ENCODE assay signal across 8 cellular contexts in genomic region chr16:89574681-89575246, GRCh38. TPM values are rescaled to one million over a fixed set of nuclear protein-coding genes. Genes with fewer than 3 reads are reported as not detected.
DNase-seq lines count a peak whose midpoint lies in the region; ATAC-seq and TF ChIP-seq lines count a peak whose summit lies in the region.

No MANE protein-coding gene starts in this region.

- DNase-seq in Calu3 (peak; percentile 91), HCT116 (ENCODE audit: low read depth, low spot score) (peak; percentile 57), Panc1 (ENCODE audit: low read depth, low spot score) (no peak), adipocyte (ENCODE audit: low read depth) (peak; percentile 93), iPS DF 19.7 (ENCODE audit: low read depth, low spot score) (peak; percentile 38), substantia nigra (lab: John Stamatoyannopoulos, UW) (no peak), midbrain (lab: John Stamatoyannopoulos, UW) (no peak)
- peak; percentile 74 for DNase-seq in stimulated activated CD4-positive, alpha-beta T cell treated with anti-CD3 and anti-CD28 coated beads, Interleukin-15, amount 100 ng/mL, for 24 hours

- H3K79me2 ChIP-seq in HCT116 (ENCODE audit: insufficient read depth, low read length), result peaks cover 36% of the 10 kb centered on the region

- H3K9me3 ChIP-seq in HCT116 (ENCODE audit: control insufficient read depth in 1 of 2, insufficient read depth in 1 of 2, low read depth in 1 of 2, low read length in 2 of 2), result peaks cover 0 to 4% of the 10 kb centered on the region in 2 experiments; a peak in 1 of 4 replicates
- H3K9me3 ChIP-seq in Panc1 (ENCODE audit: control insufficient read depth, insufficient read depth, low read depth, low read length), result no peaks in the 10 kb centered on the region
- H3K9me3 ChIP-seq in adipocyte (ENCODE audit: control insufficient read depth, low read length), result no peaks in the 10 kb centered on the region

- peak overlapping the region; percentile 58 for H3K4me3 Mint-ChIP-seq in Calu3 (ENCODE audit: low read depth, unreplicated experiment)

- H3K27ac Mint-ChIP-seq in Calu3 (ENCODE audit: unreplicated experiment), result no peak overlapping the region

- BruUV-seq in Calu3 (replicated peaks; lab: Mats Ljungman, UMichigan) (no TSS peak), HCT116 (replicated peaks; lab: Mats Ljungman, UMichigan) (no TSS peak), Panc1 (replicated peaks; lab: Mats Ljungman, UMichigan) (no TSS peak)

- ATAC-seq in HCT116 (peak; percentile 83), Panc1 (peak; percentile 90)

- H4K20me1 ChIP-seq in HCT116 (ENCODE audit: insufficient read depth), result no peaks in the 10 kb centered on the region

- H3K27ac ChIP-seq in HCT116 (ENCODE audit: low read depth, low read length), result peak overlapping the region; percentile 99
- peak overlapping the region; percentile 71 for H3K27ac ChIP-seq in Panc1 (ENCODE audit: low read length)
- no peak overlapping the region for H3K27ac ChIP-seq in substantia nigra (ENCODE audit: low read depth, low read length, poor library complexity, severe bottlenecking)

- POLR2A ChIA-PET in HCT116 (lab: Charles Lee), result interaction anchor here (1.0 kb wide), 1 partner anchor 10 kb away, joined by 4 read pairs; no protein-coding TSS in a partner anchor
- POLR2A ChIA-PET in Panc1 (lab: Charles Lee), result interaction anchor here (0.7 kb wide), 1 partner anchor 65 kb away, joined by 12 read pairs; no protein-coding TSS in a partner anchor

- peaks cover 36% of the 10 kb centered on the region for H3K27me3 Mint-ChIP-seq in Calu3 (ENCODE audit: unreplicated experiment)

- TF ChIP-seq RAD21 in HCT116 (IDR thresholded peaks at IDR 0.05; ENCODE audit: low read depth), result no peak

- H3K4me3 ChIP-seq in HCT116 (replicated peaks in 1 of 2; ENCODE audit: low read depth in 1 of 2, low read length in 2 of 2), result peak overlapping the region; percentile 71 to 97
- peak overlapping the region; percentile 43 to 64 for H3K4me3 ChIP-seq in Panc1 (ENCODE audit: low read depth in 2 of 2, low read length in 2 of 2)
- peak overlapping the region; percentile 58 for H3K4me3 ChIP-seq in adipocyte (ENCODE audit: low read length)

- H3K9ac ChIP-seq in HCT116 (ENCODE audit: low read length) (peak overlapping the region; percentile 99), adipocyte (ENCODE audit: low read length) (peak overlapping the region; percentile 45)

- H3K36me3 ChIP-seq in HCT116 (ENCODE audit: control insufficient read depth in 1 of 2, insufficient read depth in 2 of 2, low read length in 2 of 2) (peaks cover 13 to 26% of the 10 kb centered on the region in 2 experiments; a peak in 3 of 4 replicates), Panc1 (ENCODE audit: control insufficient read depth, insufficient read depth, low read length) (no peaks in the 10 kb centered on the region; the same call in 1 of the 2 replicates), adipocyte (ENCODE audit: control insufficient read depth, insufficient read depth, low read length, severe bottlenecking) (no peaks in the 10 kb centered on the region)

- intact Hi-C loops in Calu3 (cut with micrococcal nuclease; ENCODE audit: unreplicated experiment), result no loop called here
- intact Hi-C loops in HCT116 (cut with micrococcal nuclease), result loop anchor here (1.0 to 2.0 kb wide), 2 partner anchors 67 to 92 kb away; no protein-coding TSS in a partner anchor
- intact Hi-C loops in Panc1 (cut with micrococcal nuclease; ENCODE audit: unreplicated experiment), result loop anchor here (5.0 kb wide), 1 partner anchor 68 kb away; no protein-coding TSS in a partner anchor

- peaks cover 34% of the 10 kb centered on the region for H3K36me3 Mint-ChIP-seq in Calu3 (ENCODE audit: insufficient read depth, unreplicated experiment)

- H3K4me1 ChIP-seq in HCT116 (ENCODE audit: control insufficient read depth in 1 of 2, insufficient read depth in 2 of 2, low read length in 2 of 2), result peaks cover 14 to 35% of the 10 kb centered on the region in 2 experiments
- no peaks in the 10 kb centered on the region for H3K4me1 ChIP-seq in Panc1 (ENCODE audit: control insufficient read depth, insufficient read depth, low read length)
- peaks cover 3% of the 10 kb centered on the region for H3K4me1 ChIP-seq in adipocyte (ENCODE audit: control insufficient read depth, insufficient read depth, low read length)

- TF ChIP-seq POLR2A in HCT116 (IDR thresholded peaks at IDR 0.05; ENCODE audit: borderline replicate concordance, extremely low read depth, insufficient read depth, insufficient read length), result peak; percentile 26

- H3K9me2 ChIP-seq in HCT116 (ENCODE audit: insufficient read depth), result no peaks in the 10 kb centered on the region

- H3K9me3 Mint-ChIP-seq in Calu3 (ENCODE audit: low read depth, unreplicated experiment), result no peaks in the 10 kb centered on the region

- no peak overlapping the region for H2AFZ ChIP-seq in HCT116 (ENCODE audit: low read depth, low read length, poor library complexity, severe bottlenecking)

- H3K27me3 ChIP-seq in HCT116 (ENCODE audit: insufficient read depth, low read length) (no peaks in the 10 kb centered on the region), Panc1 (ENCODE audit: control insufficient read depth, insufficient read depth, low read length) (no peaks in the 10 kb centered on the region), adipocyte (replicated peaks; ENCODE audit: control insufficient read depth, insufficient read depth, low read length) (peaks cover 13% of the 10 kb centered on the region)

- TF ChIP-seq CTCF in Calu3 (IDR thresholded peaks at IDR 0.05; ENCODE audit: unreplicated experiment) (peak; percentile 82), HCT116 (IDR thresholded peaks at IDR 0.05 in 2 of 3, conservative IDR thresholded peaks at IDR 0.05 in 1 of 3; ENCODE audit: borderline replicate concordance in 1 of 3, insufficient read depth in 1 of 3, low read depth in 2 of 3, low read length in 2 of 3) (peak in 2 of 3 experiments; percentile 90 to 91; a peak in 4 of 6 replicates), Panc1 (IDR thresholded peaks at IDR 0.05) (peak; percentile 93)

- H3K4me1 Mint-ChIP-seq in Calu3 (ENCODE audit: low read depth, unreplicated experiment), result no peaks in the 10 kb centered on the region

- CTCF ChIA-PET in Calu3 (lab: Charles Lee), result interaction anchor here (0.6 to 0.7 kb wide), 3 partner anchors 125 to 298 kb away, joined by 3 to 6 read pairs (median 5); partner anchors contain the start of gene TCF25
- CTCF ChIA-PET in HCT116 (lab: Charles Lee), result interaction anchor here (0.7 to 2.2 kb wide), 5 partner anchors 9 to 131 kb away, joined by 3 to 8 read pairs (median 4); no protein-coding TSS in a partner anchor
- CTCF ChIA-PET in Panc1 (lab: Charles Lee), result no interaction called here

- in situ Hi-C loops in Panc1 (cut with HindIII; ENCODE audit: low pct_unique_long_range_greater_than_20kb, low sequenced_read_pairs), result no loop called here

- RAD21 ChIA-PET in HCT116 (lab: Charles Lee; ENCODE audit: low non-redundant PET in 1 of 2, low total read pairs in 2 of 2, uncharacterized antibody in 2 of 2, unreplicated experiment in 2 of 2), result interaction anchor here in 1 of 2 experiments (1.3 kb wide), 1 partner anchor 66 kb away, joined by 3 read pairs; no protein-coding TSS in a partner anchor

- peak overlapping the region; percentile 99 for H3K4me2 ChIP-seq in HCT116 (ENCODE audit: low read length)

TF ChIP-seq in HCT116, 20 proteins besides CTCF, POLR2A, EP300 and RAD21:
- no peak for TF ChIP-seq SP1 (IDR thresholded peaks at IDR 0.05; ENCODE audit: low read depth)
- peak; percentile 57 for TF ChIP-seq POLR2AphosphoS5 (IDR thresholded peaks at IDR 0.05; ENCODE audit: low read depth, low read length)
- peak; percentile 34 for TF ChIP-seq TCF7L2 (IDR thresholded peaks at IDR 0.05; ENCODE audit: borderline replicate concordance, extremely low read depth, insufficient read depth, insufficient read length)
- TF ChIP-seq SIN3A (IDR thresholded peaks at IDR 0.05; ENCODE audit: low read depth), result no peak
- TF ChIP-seq EZH2 (IDR thresholded peaks at IDR 0.05), result no peak
- TF ChIP-seq ZFX (IDR thresholded peaks at IDR 0.05), result peak; percentile 95; the same call in 1 of the 2 replicates
- TF ChIP-seq YY1 (IDR thresholded peaks at IDR 0.05; ENCODE audit: extremely low read depth, insufficient replicate concordance, low read depth, low read length), result peak; percentile 77
TF ChIP-seq in HCT116: peak in this region for 4.

RNA-seq across cellular contexts. Expression of gene CPNE7, which starts 0.8 kb away (rescaled TPM):
- total RNA-seq in Calu3 (2022) (31.3 and 48.2 TPM in 2 replicates), HCT116 (2021; ENCODE audit: unreplicated experiment) (201 TPM), Panc1 (2021; ENCODE audit: unreplicated experiment) (32.7 TPM)
- polyA plus RNA-seq in HCT116 (2012), result 136 and 148 TPM in 2 replicates
- polyA plus RNA-seq in Panc1 (2012; ENCODE audit: insufficient read length), result 46.0 TPM

RNA-seq across cellular contexts. Expression of gene RPL13, which starts 14.3 kb away (rescaled TPM):
- total RNA-seq in Calu3 (2022) (1,719 and 1,779 TPM in 2 replicates), HCT116 (2021; ENCODE audit: unreplicated experiment) (4,404 TPM), Panc1 (2021; ENCODE audit: unreplicated experiment) (965 TPM)
- polyA plus RNA-seq in HCT116 (2012), result 9,099 and 10,215 TPM in 2 replicates
- 1,813 TPM for polyA plus RNA-seq in Panc1 (2012; ENCODE audit: insufficient read length)

RNA-seq across cellular contexts. Expression of gene DPEP1, which starts 38.7 kb away (rescaled TPM):
- total RNA-seq in Calu3 (2022) (not detected in 2 replicates), HCT116 (2021; ENCODE audit: unreplicated experiment) (1.1 TPM), Panc1 (2021; ENCODE audit: unreplicated experiment) (0.18 TPM)
- polyA plus RNA-seq in HCT116 (2012), result 0.73 and 1.1 TPM in 2 replicates
- 0.78 TPM for polyA plus RNA-seq in Panc1 (2012; ENCODE audit: insufficient read length)

Comparison
In these comparisons a context has a peak if more than half of its experiments do, and no peak if none do; other contexts are left out.
1. DNase-seq: peak in Calu3 (single experiment), HCT116 (single experiment), adipocyte (single experiment), iPS DF 19.7 (single experiment) and stimulated activated CD4-positive, alpha-beta T cell treated with anti-CD3 and anti-CD28 coated beads, Interleukin-15, amount 100 ng/mL, for 24 hours (single experiment); none in Panc1 (single experiment), substantia nigra (0 of 49) and midbrain (single experiment).
2. Peak in every context shown above with its lines, with median percentiles within 50 percentile points of each other: CTCF ChIP-seq and H3K4me3 ChIP-seq.